In the genomic region with DNA sequence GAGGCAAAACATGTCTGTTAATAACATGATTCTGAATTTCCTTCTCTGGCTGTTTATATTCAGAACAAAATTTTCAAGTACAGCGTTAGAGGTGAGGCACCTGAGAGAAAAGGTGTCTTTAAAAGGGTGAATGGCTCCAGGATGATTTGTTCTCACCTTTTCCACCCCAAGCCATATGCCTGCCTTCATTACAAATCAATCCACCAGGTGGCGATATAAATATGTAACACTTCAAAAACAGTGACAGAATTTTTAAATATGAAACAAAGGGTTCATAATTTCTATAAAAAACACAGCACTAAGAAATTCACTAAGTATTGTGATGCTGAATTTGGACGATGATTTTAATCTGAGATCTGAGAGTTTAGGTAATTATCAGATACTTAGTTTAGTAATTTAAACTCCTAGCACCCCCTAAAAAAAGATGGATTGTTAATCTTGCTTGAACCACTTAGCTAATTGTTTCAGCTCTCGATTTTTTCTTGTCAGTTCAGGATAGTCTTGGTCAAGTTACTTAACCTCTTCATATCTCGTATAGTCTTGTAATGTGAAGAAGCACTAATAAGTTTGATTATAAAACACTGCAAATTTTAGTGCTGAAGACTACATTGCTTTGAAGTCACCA, we compare ENCODE assay signal across 8 cellular contexts.
DNase-seq lines count a peak whose midpoint lies in the region; ATAC-seq, FAIRE-seq and TF ChIP-seq lines count a peak whose summit lies in the region.

No MANE protein-coding gene starts in this region.

- intact Hi-C loops in HepG2 (cut with micrococcal nuclease; ENCODE audit: unreplicated experiment), result loop anchor here (1.0 kb wide), 2 partner anchors 73 to 1482 kb away; no protein-coding TSS in a partner anchor

- no peak overlapping the region for H3K27ac ChIP-seq in HepG2 (ENCODE audit: extremely low read length, insufficient read depth, low read length)

- peak; percentile 26 for DNase-seq in NCI-H2107 treated with DMSO at 0.1 percent for 48 hours (lab: John Stamatoyannopoulos, UW; ENCODE audit: unreplicated experiment)
- no peak for DNase-seq in NCI-H2107 (lab: John Stamatoyannopoulos, UW)
- DNase-seq in H7, result peak; percentile 2
- DNase-seq in NCI-H1048 (lab: John Stamatoyannopoulos, UW), result peak; percentile 16
- DNase-seq in astrocyte of the spinal cord (ENCODE audit: low read depth, low spot score), result peak; percentile 35
- peak; percentile 49 for DNase-seq in HepG2 (ENCODE audit: low spot score)
- DNase-seq in islet precursor cell, result no peak

- peak; percentile 69 for ATAC-seq in HepG2
- no peak for ATAC-seq in GM18907 (IDR thresholded peaks at IDR 0.05; ENCODE audit: unreplicated experiment)

- no peak for TF ChIP-seq RAD21 in HepG2 (CRISPR knock-in tag; IDR thresholded peaks at IDR 0.05)

- no peak overlapping the region for H3K9ac ChIP-seq in HepG2 (ENCODE audit: insufficient read depth, low read depth, low read length)

- 1% methylated on average over 5 of the region's 5 CpGs for WGBS in HepG2 (ENCODE audit: low lambda C conversion rate)

- H4K20me1 ChIP-seq in HepG2 (ENCODE audit: insufficient read depth, low read length), result no peaks in the 10 kb centered on the region

- H3K4me3 ChIP-seq in H7 (ENCODE audit: insufficient read depth, low read depth, low read length), result no peak overlapping the region
- H3K4me3 ChIP-seq in astrocyte of the spinal cord (ENCODE audit: low read depth, low read length), result no peak overlapping the region
- H3K4me3 ChIP-seq in HepG2 (replicated peaks in 1 of 3; ENCODE audit: insufficient read depth in 1 of 3, low read depth in 2 of 3, low read length in 3 of 3), result no peak overlapping the region

- POLR2A ChIA-PET in HepG2 (lab: Yijun Ruan, JAX), result no interaction called here

- no peaks in the 10 kb centered on the region for H3K4me1 ChIP-seq in HepG2 (ENCODE audit: insufficient read depth, low read length)

- no peak for TF ChIP-seq EP300 in HepG2 (IDR thresholded peaks at IDR 0.05; ENCODE audit: low read depth in 2 of 2, low read length in 2 of 2)
- TF ChIP-seq EP300 in HepG2 (CRISPR knock-in tag; IDR thresholded peaks at IDR 0.05; ENCODE audit: borderline replicate concordance), result no peak

- in situ Hi-C loops in astrocyte of the spinal cord (cut with HindIII; ENCODE audit: low sequenced_read_pairs), result no loop called here
- in situ Hi-C loops in HepG2 (cut with HindIII; ENCODE audit: extremely low pct_ligation_motif_present, low pct_unique_long_range_greater_than_20kb), result no loop called here

- CTCF ChIA-PET in HepG2 (lab: Yijun Ruan, JAX; ENCODE audit: low intra/inter-chr PET ratio, low total read pairs), result interaction anchor here (1.0 to 1.4 kb wide), 2 partner anchors 73 to 1483 kb away, joined by 3 to 8 read pairs; no protein-coding TSS in a partner anchor

- no peak overlapping the region for H3K4me2 ChIP-seq in HepG2 (ENCODE audit: low read depth, low read length)

- TF ChIP-seq POLR2A in HepG2 (IDR thresholded peaks at IDR 0.05; ENCODE audit: insufficient read depth in 1 of 2, low read depth in 2 of 2, low read length in 2 of 2), result no peak

- FAIRE-seq in HepG2 (lab: Jason Lieb, UNC), result no peak

- no peak overlapping the region for H2AFZ ChIP-seq in HepG2 (ENCODE audit: low read length)

- no peaks in the 10 kb centered on the region for H3K9me3 ChIP-seq in HepG2 (ENCODE audit: low read length)

- TF ChIP-seq CTCF in astrocyte of the spinal cord (IDR thresholded peaks at IDR 0.05; ENCODE audit: low read depth, low read length) (peak; percentile 57), HepG2 (CRISPR knock-in tag; IDR thresholded peaks at IDR 0.05) (peak; percentile 57)

- H3K27me3 ChIP-seq in H7 (ENCODE audit: control insufficient read depth, insufficient read depth, low read length) (no peaks in the 10 kb centered on the region), HepG2 (ENCODE audit: control insufficient read depth in 1 of 2, insufficient read depth in 2 of 2, low read length in 2 of 2) (no peaks in the 10 kb centered on the region)

- H3K79me2 ChIP-seq in HepG2 (ENCODE audit: insufficient read depth, low read length), result no peaks in the 10 kb centered on the region

- H3K36me3 ChIP-seq in H7 (replicated peaks; ENCODE audit: control insufficient read depth, insufficient read depth, low read length), result no peaks in the 10 kb centered on the region
- no peaks in the 10 kb centered on the region for H3K36me3 ChIP-seq in HepG2 (replicated peaks in 1 of 2; ENCODE audit: control insufficient read depth in 1 of 2, insufficient read depth in 2 of 2, low read length in 2 of 2)

- BruUV-seq in HepG2 (replicated peaks; lab: Mats Ljungman, UMichigan), result no TSS peak

TF ChIP-seq in HepG2, 621 proteins besides CTCF, POLR2A, EP300 and RAD21:
- TF ChIP-seq, protein P1, sequence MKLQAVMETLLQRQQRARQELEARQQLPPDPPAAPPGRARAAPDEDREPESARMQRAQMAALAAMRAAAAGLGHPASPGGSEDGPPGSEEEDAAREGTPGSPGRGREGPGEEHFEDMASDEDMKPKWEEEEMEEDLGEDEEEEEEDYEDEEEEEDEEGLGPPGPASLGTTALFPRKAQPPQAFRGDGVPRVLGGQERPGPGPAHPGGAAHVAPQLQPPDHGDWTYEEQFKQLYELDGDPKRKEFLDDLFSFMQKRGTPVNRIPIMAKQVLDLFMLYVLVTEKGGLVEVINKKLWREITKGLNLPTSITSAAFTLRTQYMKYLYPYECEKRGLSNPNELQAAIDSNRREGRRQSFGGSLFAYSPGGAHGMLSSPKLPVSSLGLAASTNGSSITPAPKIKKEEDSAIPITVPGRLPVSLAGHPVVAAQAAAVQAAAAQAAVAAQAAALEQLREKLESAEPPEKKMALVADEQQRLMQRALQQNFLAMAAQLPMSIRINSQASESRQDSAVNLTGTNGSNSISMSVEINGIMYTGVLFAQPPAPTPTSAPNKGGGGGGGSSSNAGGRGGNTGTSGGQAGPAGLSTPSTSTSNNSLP (IDR thresholded peaks at IDR 0.05; ENCODE audit: low read depth, low read length), result peak; percentile 71; the same call in 1 of the 2 replicates
- no peak for TF ChIP-seq ESRRA (CRISPR knock-in tag; IDR thresholded peaks at IDR 0.05; ENCODE audit: low read depth)

Comparison
In these comparisons a context has a peak if more than half of its experiments do, and no peak if none do; other contexts are left out.
1. DNase-seq: peak in NCI-H2107 treated with DMSO at 0.1 percent for 48 hours (single experiment), H7 (single experiment), NCI-H1048 (single experiment), astrocyte of the spinal cord (single experiment) and HepG2 (single experiment); none in NCI-H2107 (single experiment) and islet precursor cell (single experiment).